1 cellular context compared by ENCODE assay signal in the genomic region with DNA sequence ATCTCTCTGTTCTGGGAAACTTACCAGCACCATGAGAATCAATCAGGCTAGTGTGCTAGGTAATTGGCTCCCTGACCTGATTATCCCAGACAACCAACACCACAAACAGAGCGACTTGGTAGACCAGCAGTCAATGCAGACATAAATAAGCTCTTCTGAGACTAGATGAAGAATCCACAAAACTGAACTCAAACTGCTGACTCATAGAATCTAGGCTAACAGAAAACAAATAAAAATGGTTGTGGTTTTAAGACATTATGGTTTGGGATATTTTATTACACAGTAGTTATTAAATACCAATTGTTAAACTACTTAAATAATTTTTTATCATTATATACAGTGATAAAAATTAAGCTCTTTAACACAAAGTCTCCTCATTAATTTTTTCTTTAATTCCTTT.
TF ChIP-seq lines count a peak whose summit lies in the region.

No MANE protein-coding gene starts in this region.

TF ChIP-seq in K562, 482 proteins besides CTCF, POLR2A, EP300 and RAD21 (continued from another document):
- TF ChIP-seq, protein P1, sequence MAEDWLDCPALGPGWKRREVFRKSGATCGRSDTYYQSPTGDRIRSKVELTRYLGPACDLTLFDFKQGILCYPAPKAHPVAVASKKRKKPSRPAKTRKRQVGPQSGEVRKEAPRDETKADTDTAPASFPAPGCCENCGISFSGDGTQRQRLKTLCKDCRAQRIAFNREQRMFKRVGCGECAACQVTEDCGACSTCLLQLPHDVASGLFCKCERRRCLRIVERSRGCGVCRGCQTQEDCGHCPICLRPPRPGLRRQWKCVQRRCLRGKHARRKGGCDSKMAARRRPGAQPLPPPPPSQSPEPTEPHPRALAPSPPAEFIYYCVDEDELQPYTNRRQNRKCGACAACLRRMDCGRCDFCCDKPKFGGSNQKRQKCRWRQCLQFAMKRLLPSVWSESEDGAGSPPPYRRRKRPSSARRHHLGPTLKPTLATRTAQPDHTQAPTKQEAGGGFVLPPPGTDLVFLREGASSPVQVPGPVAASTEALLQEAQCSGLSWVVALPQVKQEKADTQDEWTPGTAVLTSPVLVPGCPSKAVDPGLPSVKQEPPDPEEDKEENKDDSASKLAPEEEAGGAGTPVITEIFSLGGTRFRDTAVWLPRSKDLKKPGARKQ (CRISPR knock-in tag; IDR thresholded peaks at IDR 0.05), result no peak
